ENCODE assay signal across 8 cellular contexts in genomic region chr7:148084138-148084537, GRCh38.
DNase-seq lines count a peak whose midpoint lies in the region; FAIRE-seq and TF ChIP-seq lines count a peak whose summit lies in the region.

No MANE protein-coding gene starts in this region.

- no peak overlapping the region for H3K4me3 ChIP-seq in GM23248

- no peak overlapping the region for H3K4me3 Mint-ChIP-seq in progenitor cell of endocrine pancreas (ENCODE audit: low read depth)

- peak; percentile 88 for TF ChIP-seq CTCF in progenitor cell of endocrine pancreas (IDR thresholded peaks at IDR 0.05; ENCODE audit: unreplicated experiment)

- H3F3A ChIP-seq in GM23248 (ENCODE audit: insufficient read depth) = no peaks in the 10 kb centered on the region

- no peak overlapping the region for H3K9ac ChIP-seq in GM23248

- no peak overlapping the region for H3K4me2 ChIP-seq in GM23248 (ENCODE audit: unreplicated experiment)

- H3K27ac Mint-ChIP-seq in progenitor cell of endocrine pancreas = no peak overlapping the region

- H3K27me3 ChIP-seq in GM23248 (replicated peaks; ENCODE audit: insufficient read depth) = no peaks in the 10 kb centered on the region

- H3K9me3 Mint-ChIP-seq in progenitor cell of endocrine pancreas (ENCODE audit: low read depth) = peaks cover 18% of the 10 kb centered on the region

- no peak overlapping the region for H3K27ac ChIP-seq in GM23248

- in situ Hi-C loops in GM23248 (cut with MboI) = no loop called here

- H3K9me3 ChIP-seq in GM23248 (ENCODE audit: low read depth) = no peaks in the 10 kb centered on the region

- no peaks in the 10 kb centered on the region for H3K4me1 ChIP-seq in GM23248 (ENCODE audit: insufficient read depth)

- FAIRE-seq in frontal cortex (lab: Jason Lieb, UNC) = peak; percentile 42

- H3K79me2 ChIP-seq in GM23248 (ENCODE audit: insufficient read depth) = no peaks in the 10 kb centered on the region

- H3K4me1 Mint-ChIP-seq in progenitor cell of endocrine pancreas (ENCODE audit: low read depth) = no peaks in the 10 kb centered on the region

- H3K27me3 Mint-ChIP-seq in progenitor cell of endocrine pancreas = peaks cover 10% of the 10 kb centered on the region

- H3K36me3 ChIP-seq in GM23248 (ENCODE audit: low read depth) = no peaks in the 10 kb centered on the region

- H3K36me3 Mint-ChIP-seq in progenitor cell of endocrine pancreas (ENCODE audit: insufficient read depth) = no peaks in the 10 kb centered on the region

- no peaks in the 10 kb centered on the region for H3K9me2 ChIP-seq in GM23248 (ENCODE audit: insufficient read depth)

- 0 to 2% methylated on average over 3 of the region's 3 CpGs for WGBS in GM23248 (ENCODE audit: low coverage in 1 of 2, low lambda C conversion rate in 2 of 2, missing lambda C conversion rate in 2 of 2), 2 experiments

- peak; percentile 47 for DNase-seq in DMS79 treated with DMSO at 0.1 percent for 48 hours (lab: John Stamatoyannopoulos, UW)
- DNase-seq in GM23248 = peak; percentile 49
- peak; percentile 61 for DNase-seq in NCI-H1417 treated with DMSO at 0.1 percent for 48 hours (lab: John Stamatoyannopoulos, UW)
- peak; percentile 59 for DNase-seq in SW480 (ENCODE audit: low spot score)
- DNase-seq in frontal cortex (ENCODE audit: low spot score in 2 of 2) = peak; percentile 7 to 13
- DNase-seq in progenitor cell of endocrine pancreas (ENCODE audit: low spot score, unreplicated experiment) = peak; percentile 32
- no peak for DNase-seq in T-helper 1 cell
- DNase-seq in AG08396 (ENCODE audit: low spot score) = no peak

- H2AFZ ChIP-seq in GM23248 = 0 out of 2 replicates have a peak overlapping the region, but pooled peaks have one; percentile 21

- no peaks in the 10 kb centered on the region for H4K20me1 ChIP-seq in GM23248 (ENCODE audit: insufficient read depth)

Comparison
In these comparisons a context has a peak if more than half of its experiments do, and no peak if none do; other contexts are left out.
1. DNase-seq: peak in DMS79 treated with DMSO at 0.1 percent for 48 hours (single experiment), GM23248 (single experiment), NCI-H1417 treated with DMSO at 0.1 percent for 48 hours (single experiment), SW480 (single experiment), frontal cortex (2 of 2) and progenitor cell of endocrine pancreas (single experiment); none in T-helper 1 cell (0 of 5) and AG08396 (single experiment).